Comparison of ENCODE assay signal across 30 cellular contexts in the genomic region with DNA sequence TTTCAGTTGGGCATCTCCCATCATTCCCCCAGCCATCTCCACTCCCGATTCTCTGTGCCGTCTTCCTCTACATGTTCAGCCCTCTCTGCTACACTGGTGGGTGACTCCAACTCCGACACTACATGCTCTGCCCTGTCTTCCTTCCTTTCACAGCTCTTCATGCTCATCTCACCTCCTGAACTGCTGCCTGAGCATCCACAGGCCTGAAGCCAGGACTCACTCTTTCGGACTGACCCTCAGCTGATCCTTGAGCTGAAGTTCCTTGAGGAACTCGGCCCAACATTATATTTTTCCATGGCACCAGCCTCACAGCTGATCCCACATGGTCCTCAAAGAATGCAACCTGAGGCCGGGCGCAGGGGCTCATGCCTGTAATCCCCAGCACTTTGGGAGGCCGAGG.
"Had no signal": no experiment of that assay in that cellular context is flagged by ENCODE, and none has a peak within 500 bp of the region (broad histone marks: within the 10 kb centered on the region; RNA-seq: fewer than 3 reads in every experiment).

No MANE protein-coding gene starts in this region.

- H3K36me3 Mint-ChIP-seq: naive thymus-derived CD4-positive, alpha-beta T cell; natural killer cell treated with Interleukin-12 subunit alpha and Interleukin-12 subunit beta and Interleukin-15 and Interleukin-18, amount 100 ng/mL, for 72 hours; stimulated activated memory B cell treated with anti-CD40 and anti-IgM and Interleukin-4, amounts not matched to agents 10 μg/mL and 1 μg/mL and 100 μg/mL, for 72 hours had no signal

- H3K27me3 ChIP-seq: heart left ventricle, left lung, pancreas, right lobe of liver, testis, thyroid gland, transverse colon, upper lobe of left lung had no signal

- H3K27ac Mint-ChIP-seq: naive thymus-derived CD4-positive, alpha-beta T cell; natural killer cell treated with Interleukin-12 subunit alpha and Interleukin-12 subunit beta and Interleukin-15 and Interleukin-18, amount 100 ng/mL, for 72 hours; stimulated activated memory B cell treated with anti-CD40 and anti-IgM and Interleukin-4, amounts not matched to agents 10 μg/mL and 1 μg/mL and 100 μg/mL, for 72 hours; stimulated activated naive CD8-positive, alpha-beta T cell treated with anti-CD3 and anti-CD28 coated beads, Interleukin-15, amount 100 ng/mL, for 72 hours had no signal

- H3K4me3 Mint-ChIP-seq: naive thymus-derived CD4-positive, alpha-beta T cell; natural killer cell treated with Interleukin-12 subunit alpha and Interleukin-12 subunit beta and Interleukin-15 and Interleukin-18, amount 100 ng/mL, for 72 hours; stimulated activated memory B cell treated with anti-CD40 and anti-IgM and Interleukin-4, amounts not matched to agents 10 μg/mL and 1 μg/mL and 100 μg/mL, for 72 hours; stimulated activated naive CD8-positive, alpha-beta T cell treated with anti-CD3 and anti-CD28 coated beads, Interleukin-15, amount 100 ng/mL, for 72 hours had no signal

- H3K27ac ChIP-seq: heart left ventricle, left lung, pancreas, psoas muscle, right lobe of liver, testis, thyroid gland, transverse colon, upper lobe of left lung had no signal

- H3K27me3 Mint-ChIP-seq: natural killer cell treated with Interleukin-12 subunit alpha and Interleukin-12 subunit beta and Interleukin-15 and Interleukin-18, amount 100 ng/mL, for 72 hours; stimulated activated memory B cell treated with anti-CD40 and anti-IgM and Interleukin-4, amounts not matched to agents 10 μg/mL and 1 μg/mL and 100 μg/mL, for 72 hours; stimulated activated naive CD8-positive, alpha-beta T cell treated with anti-CD3 and anti-CD28 coated beads, Interleukin-15, amount 100 ng/mL, for 72 hours had no signal

- H3K9me3 Mint-ChIP-seq: natural killer cell treated with Interleukin-12 subunit alpha and Interleukin-12 subunit beta and Interleukin-15 and Interleukin-18, amount 100 ng/mL, for 72 hours; stimulated activated memory B cell treated with anti-CD40 and anti-IgM and Interleukin-4, amounts not matched to agents 10 μg/mL and 1 μg/mL and 100 μg/mL, for 72 hours; stimulated activated naive CD8-positive, alpha-beta T cell treated with anti-CD3 and anti-CD28 coated beads, Interleukin-15, amount 100 ng/mL, for 72 hours had no signal

- H3K9me3 ChIP-seq: heart left ventricle, left lung, mucosa of descending colon, pancreas, psoas muscle, right lobe of liver, testis, thyroid gland, transverse colon, upper lobe of left lung had no signal

- H3K4me3 ChIP-seq: heart left ventricle, left lung, lung, mucosa of descending colon, pancreas, psoas muscle, right lobe of liver, testis, thyroid gland, transverse colon, upper lobe of left lung had no signal

- H3K36me3 ChIP-seq: heart left ventricle, left lung, pancreas, right lobe of liver, thyroid gland, transverse colon, upper lobe of left lung had no signal

- H3K4me1 Mint-ChIP-seq: naive thymus-derived CD4-positive, alpha-beta T cell; stimulated activated memory B cell treated with anti-CD40 and anti-IgM and Interleukin-4, amounts not matched to agents 10 μg/mL and 1 μg/mL and 100 μg/mL, for 72 hours; stimulated activated naive CD8-positive, alpha-beta T cell treated with anti-CD3 and anti-CD28 coated beads, Interleukin-15, amount 100 ng/mL, for 72 hours had no signal

- DNase-seq: glutamatergic neuron; heart left ventricle; hypothalamus; islet precursor cell; kidney glomerular epithelial cell; left colon; mesendoderm; midbrain; mucosa of descending colon; naive thymus-derived CD4-positive, alpha-beta T cell; nucleus accumbens; psoas muscle; small intestine; stimulated activated CD4-positive, alpha-beta T cell treated with anti-CD3 and anti-CD28 coated beads, Interleukin-1b, Interleukin-23, amount 100 ng/mL, for 48 hours; stimulated activated CD4-positive, alpha-beta T cell treated with anti-CD3 and anti-CD28 coated beads, Interleukin-2, amount 100 ng/mL, for 48 hours; stimulated activated CD4-positive, alpha-beta T cell treated with anti-CD3 and anti-CD28 coated beads, Interleukin-4, amount 100 ng/mL, for 4 hours; stimulated activated CD8-positive, alpha-beta memory T cell treated with anti-CD3 and anti-CD28 coated beads, Interleukin-4, amount 100 ng/mL, for 48 hours; stimulated activated naive CD4-positive, alpha-beta T cell treated with Interleukin-2 at 50 U/mL for 16 hours; stimulated activated naive CD8-positive, alpha-beta T cell treated with anti-CD3 and anti-CD28 coated beads, Interleukin-15, amount 100 ng/mL, for 72 hours; substantia nigra; testis; thyroid gland; transverse colon; upper lobe of left lung had no signal

- ATAC-seq: heart left ventricle; left colon; left lung; mucosa of descending colon; naive thymus-derived CD4-positive, alpha-beta T cell; natural killer cell treated with Interleukin-12 subunit alpha and Interleukin-12 subunit beta and Interleukin-15 and Interleukin-18, amount 100 ng/mL, for 72 hours; pancreas; psoas muscle; right lobe of liver; stimulated activated memory B cell treated with anti-CD40 and anti-IgM and Interleukin-4, amounts not matched to agents 10 μg/mL and 1 μg/mL and 100 μg/mL, for 72 hours; stimulated activated naive CD8-positive, alpha-beta T cell treated with anti-CD3 and anti-CD28 coated beads, Interleukin-15, amount 100 ng/mL, for 72 hours had no signal

- H3K4me1 ChIP-seq: left lung, pancreas, psoas muscle, right lobe of liver, testis, thyroid gland, transverse colon, upper lobe of left lung had no signal
